ENCODE assay signal across 14 cellular contexts in genomic region chr9:29556746-29557145, GRCh38.
DNase-seq lines count a peak whose midpoint lies in the region; ATAC-seq and TF ChIP-seq lines count a peak whose summit lies in the region.
"Had no signal": no experiment of that assay in that cellular context is flagged by ENCODE, and none has a peak within 500 bp of the region (broad histone marks: within the 10 kb centered on the region; RNA-seq: fewer than 3 reads in every experiment).

No MANE protein-coding gene starts in this region.

- TF ChIP-seq CTCF in GM23338 (conservative IDR thresholded peaks at IDR 0.05; ENCODE audit: low read depth in 2 of 2) = no peak

- H3K36me3 Mint-ChIP-seq in GM23338 (ENCODE audit: low read depth) = peaks cover 14% of the 10 kb centered on the region; the same call in 2 of the 3 replicates
- H3K36me3 Mint-ChIP-seq: CD4-positive, CD25-positive, alpha-beta regulatory T cell had no signal

- no peak overlapping the region for H3K9ac ChIP-seq in skeletal muscle satellite cell (ENCODE audit: low read depth, low read length)
- H3K9ac ChIP-seq: BLaER1 treated with 17β-estradiol and CSF1 and Interleukin-3, amounts not matched to agents 10 nM and 100 nM had no signal

- H3K27me3 ChIP-seq in GM23338 (ENCODE audit: insufficient read depth) (no peaks in the 10 kb centered on the region), skeletal muscle satellite cell (ENCODE audit: control insufficient read depth, insufficient read depth, low read length) (no peaks in the 10 kb centered on the region)
- H3K27me3 ChIP-seq: BLaER1 treated with 17β-estradiol and CSF1 and Interleukin-3, amounts not matched to agents 10 nM and 100 nM had no signal

- H3K4me3 Mint-ChIP-seq in GM23338 = no peak overlapping the region
- H3K4me3 Mint-ChIP-seq: CD4-positive, CD25-positive, alpha-beta regulatory T cell had no signal

- H3K36me3 ChIP-seq in GM23338 (ENCODE audit: insufficient read depth) = no peaks in the 10 kb centered on the region
- no peaks in the 10 kb centered on the region for H3K36me3 ChIP-seq in skeletal muscle satellite cell (ENCODE audit: insufficient read depth, low read length)
- H3K36me3 ChIP-seq: BLaER1 treated with 17β-estradiol and CSF1 and Interleukin-3, amounts not matched to agents 10 nM and 100 nM had no signal

- H3K9me2 ChIP-seq in GM23338 (ENCODE audit: insufficient read depth) = no peaks in the 10 kb centered on the region; the same call in 1 of the 2 replicates

- H3K27ac ChIP-seq in GM23338 (ENCODE audit: low read depth) = no peak overlapping the region
- H3K27ac ChIP-seq: BLaER1 treated with 17β-estradiol and CSF1 and Interleukin-3, amounts not matched to agents 10 nM and 100 nM had no signal

- H3K9me3 ChIP-seq in skeletal muscle satellite cell (replicated peaks; ENCODE audit: low read length) = no peaks in the 10 kb centered on the region

- H3K4me1 Mint-ChIP-seq in GM23338 = no peaks in the 10 kb centered on the region
- H3K4me1 Mint-ChIP-seq: CD4-positive, CD25-positive, alpha-beta regulatory T cell had no signal

- H3K9me3 Mint-ChIP-seq in GM23338 = peaks cover 13% of the 10 kb centered on the region; the same call in 2 of the 3 replicates

- peak overlapping the region; percentile 71; the same call in 1 of the 2 replicates for H3K27ac Mint-ChIP-seq in GM23338
- H3K27ac Mint-ChIP-seq: CD4-positive, CD25-positive, alpha-beta regulatory T cell had no signal

- H3K79me2 ChIP-seq in GM23338 (replicated peaks; ENCODE audit: insufficient read depth) = no peaks in the 10 kb centered on the region

- H3K27me3 Mint-ChIP-seq in GM23338 (ENCODE audit: insufficient read depth, low read depth, poor library complexity) = peaks cover 2% of the 10 kb centered on the region
- H3K27me3 Mint-ChIP-seq: CD4-positive, CD25-positive, alpha-beta regulatory T cell had no signal

- H3K4me1 ChIP-seq in GM23338 (ENCODE audit: insufficient read depth) (no peaks in the 10 kb centered on the region), skeletal muscle satellite cell (ENCODE audit: control insufficient read depth, insufficient read depth, low read length) (peaks cover 11% of the 10 kb centered on the region)
- H3K4me1 ChIP-seq: BLaER1 treated with 17β-estradiol and CSF1 and Interleukin-3, amounts not matched to agents 10 nM and 100 nM had no signal

- DNase-seq in GM23338 (ENCODE audit: low spot score) = no peak
- DNase-seq in M059J (ENCODE audit: low read depth) = peak; percentile 8
- peak; percentile 1 for DNase-seq in astrocyte of the hippocampus (ENCODE audit: low read depth, low spot score)
- no peak for DNase-seq in cortex of kidney (lab: John Stamatoyannopoulos, UW)
- no peak for DNase-seq in activated CD4-positive, alpha-beta T cell treated with anti-CD3 and anti-CD28 coated beads, Interleukin-2, amount 50 U/mL, for 48 hours
- DNase-seq: CD4-positive, CD25-positive, alpha-beta regulatory T cell; DMS79; IMR-90 had no signal

- H3K4me2 ChIP-seq in GM23338 = no peak overlapping the region
- peak overlapping the region; percentile 12 for H3K4me2 ChIP-seq in skeletal muscle satellite cell (ENCODE audit: low read length)
- H3K4me2 ChIP-seq: BLaER1 treated with 17β-estradiol and CSF1 and Interleukin-3, amounts not matched to agents 10 nM and 100 nM had no signal

- no peak overlapping the region for H3K4me3 ChIP-seq in GM23338
- H3K4me3 ChIP-seq in skeletal muscle satellite cell (ENCODE audit: low read length) = no peak overlapping the region
- H3K4me3 ChIP-seq: BLaER1 treated with 17β-estradiol and CSF1 and Interleukin-3, amounts not matched to agents 10 nM and 100 nM; GM12878 had no signal

- ATAC-seq in GM23338 (no peak), GM18511 (IDR thresholded peaks at IDR 0.05; ENCODE audit: unreplicated experiment) (no peak), GM21447 (IDR thresholded peaks at IDR 0.05; ENCODE audit: unreplicated experiment) (no peak)
- ATAC-seq: GM12878, HCT116 had no signal

- 0 out of 2 replicates have a peak overlapping the region, but pooled peaks have one; percentile 4 for H2AFZ ChIP-seq in GM23338

- no peaks in the 10 kb centered on the region for H4K20me1 ChIP-seq in GM23338 (replicated peaks; ENCODE audit: insufficient read depth)
- H4K20me1 ChIP-seq: BLaER1 treated with 17β-estradiol and CSF1 and Interleukin-3, amounts not matched to agents 10 nM and 100 nM had no signal

- H3F3A ChIP-seq in GM23338 (replicated peaks; ENCODE audit: low read depth) = no peaks in the 10 kb centered on the region

TF ChIP-seq in GM23338, 12 proteins besides CTCF, POLR2A, EP300 and RAD21:
- no peak for TF ChIP-seq ZNF331 (CRISPR knock-in tag; IDR thresholded peaks at IDR 0.05; ENCODE audit: low read depth)
- TF ChIP-seq STAT1 (IDR thresholded peaks at IDR 0.05; ENCODE audit: unreplicated experiment) = no peak
- TF ChIP-seq EZH2phosphoT487 (IDR thresholded peaks at IDR 0.05; ENCODE audit: unreplicated experiment) = no peak
- TF ChIP-seq ZNF114 (CRISPR knock-in tag; IDR thresholded peaks at IDR 0.05) = no peak

Comparison
In these comparisons a context has a peak if more than half of its experiments do, and no peak if none do; other contexts are left out.
1. DNase-seq: peak in M059J (single experiment) and astrocyte of the hippocampus (single experiment); none in GM23338 (single experiment), cortex of kidney (single experiment) and activated CD4-positive, alpha-beta T cell treated with anti-CD3 and anti-CD28 coated beads, Interleukin-2, amount 50 U/mL, for 48 hours (0 of 2).